In genomic region chr13:32587774-32588165, GRCh38 we compare ENCODE assay signal across 8 cellular contexts. TPM values are rescaled to one million over a fixed set of nuclear protein-coding genes. Genes with fewer than 3 reads are reported as not detected.
DNase-seq lines count a peak whose midpoint lies in the region; ATAC-seq, FAIRE-seq and TF ChIP-seq lines count a peak whose summit lies in the region.

No MANE protein-coding gene starts in this region.

- H2BK12ac ChIP-seq in H1 (ENCODE audit: low read depth, low read length), result no peak overlapping the region

- H3K9ac ChIP-seq in H1 (replicated peaks in 1 of 4; ENCODE audit: extremely low read depth in 1 of 4, low read depth in 3 of 4, low read length in 3 of 4), result peak overlapping the region in 3 of 4 experiments; percentile 42 to 85 (median 77); a peak in 6 of 7 replicates

- H3K23ac ChIP-seq in H1 (ENCODE audit: insufficient read length), result no peak overlapping the region

- TF ChIP-seq POLR2A in H1 (IDR thresholded peaks at IDR 0.05; ENCODE audit: control extremely low read depth in 1 of 2, low read depth in 2 of 2, low read length in 2 of 2), result no peak

- no peak overlapping the region for H3K14ac ChIP-seq in H1 (ENCODE audit: insufficient read length)

- intact Hi-C loops in PC-9 (cut with micrococcal nuclease; ENCODE audit: unreplicated experiment), result loop anchor here (1.0 to 5.0 kb wide), 8 partner anchors 51 to 1231 kb away; partner anchors contain the start of genes BRCA2, RFC3 and ZAR1L

- H3K27me3 Mint-ChIP-seq in activated T-cell treated with anti-CD3 and anti-CD28 coated beads, Interleukin-2, amount 50 U/mL, for 24 hours, result peaks cover 5% of the 10 kb centered on the region
- H3K27me3 Mint-ChIP-seq in natural killer cell treated with Interleukin-12 subunit alpha and Interleukin-12 subunit beta and Interleukin-15 and Interleukin-18, amount 100 ng/mL, for 72 hours, result no peaks in the 10 kb centered on the region

- POLR2A ChIA-PET in PC-9 (lab: Charles Lee; ENCODE audit: unreplicated experiment), result interaction anchor here (0.5 to 0.9 kb wide), 4 partner anchors 12 to 1419 kb away, joined by 3 to 7 read pairs (median 5); no protein-coding TSS in a partner anchor
- POLR2A ChIA-PET in H1 (lab: Charles Lee; ENCODE audit: partially characterized antibody), result interaction anchor here (0.8 to 2.1 kb wide), 5 partner anchors 11 to 273 kb away, joined by 3 to 7 read pairs (median 4); partner anchors contain the start of genes BRCA2 and ZAR1L

- no peak overlapping the region for H2BK15ac ChIP-seq in H1 (ENCODE audit: low read length)

- H2BK20ac ChIP-seq in H1 (ENCODE audit: low read length), result no peak overlapping the region

- H4K20me1 ChIP-seq in PC-9 (ENCODE audit: insufficient read depth) (peaks cover 24% of the 10 kb centered on the region; the same call in 1 of the 2 replicates), H1 (replicated peaks in 1 of 2; ENCODE audit: control insufficient read depth in 1 of 2, insufficient read depth in 2 of 2, low read length in 2 of 2) (peaks cover 0 to 8% of the 10 kb centered on the region in 2 experiments)

- CTCF ChIA-PET in PC-9 (lab: Charles Lee) (interaction anchor here (1.2 kb wide), 1 partner anchor 52 kb away, joined by 3 read pairs; no protein-coding TSS in a partner anchor), H1 (lab: Charles Lee; ENCODE audit: partially characterized antibody) (interaction anchor here (0.8 to 2.3 kb wide), 12 partner anchors 9 to 206 kb away, joined by 3 to 21 read pairs (median 5); no protein-coding TSS in a partner anchor)

- peaks cover 51% of the 10 kb centered on the region for H3K4me1 Mint-ChIP-seq in activated T-cell treated with anti-CD3 and anti-CD28 coated beads, Interleukin-2, amount 50 U/mL, for 24 hours (ENCODE audit: low read depth)
- peaks cover 42% of the 10 kb centered on the region in 2 donors for H3K4me1 Mint-ChIP-seq in natural killer cell treated with Interleukin-12 subunit alpha and Interleukin-12 subunit beta and Interleukin-15 and Interleukin-18, amount 100 ng/mL, for 72 hours (ENCODE audit: low read depth in 2 of 2)

- peaks cover 10% of the 10 kb centered on the region for H3K23me2 ChIP-seq in H1 (ENCODE audit: low read depth, low read length)

- H3K4me3 ChIP-seq in PC-9, result peak overlapping the region; percentile 71
- peak overlapping the region; percentile 70 to 99 (median 96) for H3K4me3 ChIP-seq in H1 (ENCODE audit: extremely low read depth in 1 of 4, insufficient read depth in 2 of 4, low read depth in 3 of 4, low read length in 4 of 4)

- H3K27me3 ChIP-seq in PC-9 (ENCODE audit: insufficient read depth, low read depth) (no peaks in the 10 kb centered on the region), H1 (replicated peaks in 1 of 4; ENCODE audit: control insufficient read depth in 3 of 4, extremely low read depth in 1 of 4, insufficient read depth in 3 of 4, low read length in 3 of 4) (no peaks in the 10 kb centered on the region)

- peak overlapping the region; percentile 94 for H3K4me3 Mint-ChIP-seq in activated T-cell treated with anti-CD3 and anti-CD28 coated beads, Interleukin-2, amount 50 U/mL, for 24 hours
- H3K4me3 Mint-ChIP-seq in natural killer cell treated with Interleukin-12 subunit alpha and Interleukin-12 subunit beta and Interleukin-15 and Interleukin-18, amount 100 ng/mL, for 72 hours, result peak overlapping the region; percentile 90

- H3K79me1 ChIP-seq in H1 (ENCODE audit: low read depth, low read length), result peaks cover 5% of the 10 kb centered on the region

- H3K27ac ChIP-seq in PC-9, result peak overlapping the region; percentile 66
- H3K27ac ChIP-seq in H1 (ENCODE audit: low read depth, low read length), result no peak overlapping the region

- 0 out of 2 replicates have a peak, but pooled peaks cover 5% of the 10 kb centered on the region for H3K36me3 ChIP-seq in PC-9 (ENCODE audit: low read depth)
- H3K36me3 ChIP-seq in H1 (ENCODE audit: control insufficient read depth in 2 of 4, insufficient read depth in 4 of 4, low read length in 3 of 4), result no peaks in the 10 kb centered on the region

- 13% methylated on average over 8 of the region's 8 CpGs; no CpG with 5 or more reads in 1 of the 2 experiments for WGBS in H1 (ENCODE audit: extremely low coverage in 1 of 2, insufficient coverage in 1 of 2, insufficient read length in 1 of 2, insufficient replicate concordance in 2 of 2, low coverage in 1 of 2, low lambda C conversion rate in 2 of 2, missing lambda C conversion rate in 1 of 2), 2 experiments

- no peak overlapping the region for H4K5ac ChIP-seq in H1 (ENCODE audit: insufficient read length, low read depth, low read length)

- ATAC-seq in natural killer cell treated with Interleukin-12 subunit alpha and Interleukin-12 subunit beta and Interleukin-15 and Interleukin-18, amount 100 ng/mL, for 72 hours, result no peak
- no peak for ATAC-seq in GM21515 (IDR thresholded peaks at IDR 0.05; ENCODE audit: unreplicated experiment)

- no peaks in the 10 kb centered on the region for H3K9me2 ChIP-seq in PC-9 (ENCODE audit: insufficient read depth)

- H2AFZ ChIP-seq in PC-9, result peak overlapping the region; percentile 77
- H2AFZ ChIP-seq in H1 (ENCODE audit: low read length), result no peak overlapping the region

- no peak overlapping the region for H2AK5ac ChIP-seq in H1 (ENCODE audit: low read depth, low read length)

- H3F3A ChIP-seq in PC-9 (ENCODE audit: insufficient read depth, low read depth), result peaks cover 13% of the 10 kb centered on the region

- H3K18ac ChIP-seq in H1 (ENCODE audit: extremely low read depth, low read length), result no peak overlapping the region

- H3K27ac Mint-ChIP-seq in activated T-cell treated with anti-CD3 and anti-CD28 coated beads, Interleukin-2, amount 50 U/mL, for 24 hours, result peak overlapping the region; percentile 95
- H3K27ac Mint-ChIP-seq in natural killer cell treated with Interleukin-12 subunit alpha and Interleukin-12 subunit beta and Interleukin-15 and Interleukin-18, amount 100 ng/mL, for 72 hours, result peak overlapping the region; percentile 85 to 97

- H3K4me2 ChIP-seq in PC-9 (peak overlapping the region; percentile 89), H1 (ENCODE audit: insufficient read depth in 1 of 2, low read depth in 2 of 2, low read length in 2 of 2) (peak overlapping the region; percentile 70 to 73)

- no peak overlapping the region for H3K56ac ChIP-seq in H1 (replicated peaks; ENCODE audit: insufficient read length, low read depth, low read length)

- BruUV-seq in PC-9 (replicated peaks; lab: Mats Ljungman, UMichigan), result no TSS peak

- no peaks in the 10 kb centered on the region for H3K9me3 Mint-ChIP-seq in activated T-cell treated with anti-CD3 and anti-CD28 coated beads, Interleukin-2, amount 50 U/mL, for 24 hours
- H3K9me3 Mint-ChIP-seq in natural killer cell treated with Interleukin-12 subunit alpha and Interleukin-12 subunit beta and Interleukin-15 and Interleukin-18, amount 100 ng/mL, for 72 hours, result no peaks in the 10 kb centered on the region

- TF ChIP-seq RAD21 in H1 (IDR thresholded peaks at IDR 0.05 in 1 of 2, conservative IDR thresholded peaks at IDR 0.05 in 1 of 2; ENCODE audit: low read depth in 2 of 2, low read length in 2 of 2), result no peak

- H4K91ac ChIP-seq in H1 (replicated peaks; ENCODE audit: insufficient read length, low read length), result no peak overlapping the region

- TF ChIP-seq CTCF in PC-9 (conservative IDR thresholded peaks at IDR 0.05) (no peak), H1 (IDR thresholded peaks at IDR 0.05; ENCODE audit: control extremely low read depth in 1 of 3, insufficient read depth in 1 of 3, low read depth in 1 of 3, low read length in 3 of 3) (no peak)

- H2BK5ac ChIP-seq in H1 (ENCODE audit: low read depth, low read length), result no peak overlapping the region

- FAIRE-seq in H1 (lab: Jason Lieb, UNC), result peak; percentile 50

- H3K79me2 ChIP-seq in PC-9 (ENCODE audit: low read depth), result peaks cover 57% of the 10 kb centered on the region
- peaks cover 0 to 56% of the 10 kb centered on the region in 2 experiments; a peak in 3 of 4 replicates for H3K79me2 ChIP-seq in H1 (ENCODE audit: control insufficient read depth in 1 of 2, insufficient read depth in 2 of 2, low read length in 2 of 2)

- no peak overlapping the region for H4K8ac ChIP-seq in H1 (ENCODE audit: extremely low read depth, insufficient read depth, low read length)

- H3K4ac ChIP-seq in H1 (replicated peaks; ENCODE audit: insufficient read length, low read depth, low read length), result peak overlapping the region; percentile 76

- no peak for DNase-seq in activated T-cell treated with anti-CD3 and anti-CD28 coated beads, Interleukin-2, amount 50 U/mL, for 24 hours
- no peak for DNase-seq in activated T-cell treated with anti-CD3 and anti-CD28 coated beads, Interleukin-2, amount 50 U/mL, for 48 hours
- DNase-seq in PC-9 (peak in 1 of 2 experiments; percentile 45), H1 (ENCODE audit: low read depth in 1 of 2, low spot score in 2 of 2) (no peak), Kasumi-1 (lab: John Stamatoyannopoulos, UW) (no peak), C1 segment of cervical spinal cord (lab: John Stamatoyannopoulos, UW) (no peak)
- no peak for DNase-seq in natural killer cell treated with Interleukin-12 subunit alpha and Interleukin-12 subunit beta and Interleukin-15 and Interleukin-18, amount 100 ng/mL, for 72 hours (ENCODE audit: low spot score)

- no peak for TF ChIP-seq EP300 in H1 (IDR thresholded peaks at IDR 0.05; ENCODE audit: borderline replicate concordance in 1 of 2, low read depth in 2 of 2, low read length in 2 of 2)

- no peak overlapping the region for H2BK120ac ChIP-seq in H1 (replicated peaks; ENCODE audit: low read depth, low read length)

- peaks cover 30% of the 10 kb centered on the region for H3K4me1 ChIP-seq in PC-9 (replicated peaks; ENCODE audit: insufficient read depth)
- H3K4me1 ChIP-seq in H1 (replicated peaks in 1 of 4; ENCODE audit: control insufficient read depth in 3 of 4, insufficient read depth in 4 of 4, low read length in 3 of 4), result peaks cover 0 to 5% (median 2%) of the 10 kb centered on the region in 4 experiments; a peak in 1 of 7 replicates

- H3K9me3 ChIP-seq in PC-9 (ENCODE audit: insufficient read depth, low read depth), result no peaks in the 10 kb centered on the region
- no peaks in the 10 kb centered on the region for H3K9me3 ChIP-seq in H1 (ENCODE audit: insufficient read depth in 2 of 2, low read depth in 1 of 2, low read length in 1 of 2)

- peaks cover 11% of the 10 kb centered on the region for H3K36me3 Mint-ChIP-seq in activated T-cell treated with anti-CD3 and anti-CD28 coated beads, Interleukin-2, amount 50 U/mL, for 24 hours (ENCODE audit: low read depth)
- no peaks in the 10 kb centered on the region for H3K36me3 Mint-ChIP-seq in natural killer cell treated with Interleukin-12 subunit alpha and Interleukin-12 subunit beta and Interleukin-15 and Interleukin-18, amount 100 ng/mL, for 72 hours

RNA-seq across cellular contexts. Expression of gene PDS5B, which starts 1.5 kb away (rescaled TPM):
- 37.1 and 37.6 TPM in 2 replicates for total RNA-seq in PC-9 (2021)
- total RNA-seq in H1 (2021; fragmentation: NEBNext Ultra II Directional; extraction: Animal tissue kit (Norgen Biotek cat#: 25700)), result 54.6 and 59.1 TPM in 2 replicates
- 3.1 and 5.5 TPM in 2 replicates for polyA plus RNA-seq in H1 (2011; rRNA removed)
- polyA plus RNA-seq in H1 (2011; cell fraction: cytosol; rRNA removed), result 8.9 TPM
- polyA plus RNA-seq in H1 (2011; cell fraction: nucleus; rRNA removed), result 3.6 TPM
- polyA plus RNA-seq in H1 (2012, experiment 1 of 2), result 12.1 to 28.8 TPM (median 15.8 TPM) in 4 replicates
- 0.75 TPM for polyA plus RNA-seq in H1 (2012, experiment 2 of 2)
- polyA plus RNA-seq in H1 (2013, experiment 1 of 2), result 52.7 TPM
- polyA plus RNA-seq in H1 (2013, experiment 2 of 2), result 49.7 TPM
- 21.5 and 34.8 TPM in 2 replicates for polyA minus RNA-seq in H1 (2011; rRNA and poly(A)+ RNA removed)
- 23.5 TPM for polyA minus RNA-seq in H1 (2011; cell fraction: cytosol; rRNA and poly(A)+ RNA removed)
- 59.8 TPM for polyA minus RNA-seq in H1 (2011; cell fraction: nucleus; rRNA and poly(A)+ RNA removed)
- total RNA-seq in natural killer cell treated with Interleukin-12 subunit alpha and Interleukin-12 subunit beta and Interleukin-15 and Interleukin-18, amount 100 ng/mL, for 72 hours, result 10 to 100 TPM; 46.9 to 48.6 TPM

RNA-seq across cellular contexts. Expression of gene N4BP2L2, which starts 49.2 kb away (rescaled TPM):
- 63.0 and 81.3 TPM in 2 replicates for total RNA-seq in PC-9 (2021)
- 64.0 and 67.6 TPM in 2 replicates for total RNA-seq in H1 (2021; fragmentation: NEBNext Ultra II Directional; extraction: Animal tissue kit (Norgen Biotek cat#: 25700))
- 9.3 and 14.6 TPM in 2 replicates for polyA plus RNA-seq in H1 (2011; rRNA removed)
- 26.8 TPM for polyA plus RNA-seq in H1 (2011; cell fraction: cytosol; rRNA removed)
- 6.8 TPM for polyA plus RNA-seq in H1 (2011; cell fraction: nucleus; rRNA removed)
- polyA plus RNA-seq in H1 (2012, experiment 1 of 2), result 28.0 to 70.6 TPM (median 34.3 TPM) in 4 replicates
- 3.1 TPM for polyA plus RNA-seq in H1 (2012, experiment 2 of 2)
- 43.7 TPM for polyA plus RNA-seq in H1 (2013, experiment 1 of 2)
- polyA plus RNA-seq in H1 (2013, experiment 2 of 2), result 42.3 TPM
- 20.8 and 30.0 TPM in 2 replicates for polyA minus RNA-seq in H1 (2011; rRNA and poly(A)+ RNA removed)
- polyA minus RNA-seq in H1 (2011; cell fraction: cytosol; rRNA and poly(A)+ RNA removed), result 13.6 TPM
- polyA minus RNA-seq in H1 (2011; cell fraction: nucleus; rRNA and poly(A)+ RNA removed), result 40.4 TPM
- 100 to 1,000 TPM; 141 to 155 TPM for total RNA-seq in natural killer cell treated with Interleukin-12 subunit alpha and Interleukin-12 subunit beta and Interleukin-15 and Interleukin-18, amount 100 ng/mL, for 72 hours
